1 cellular context compared by ENCODE assay signal in the genomic region with DNA sequence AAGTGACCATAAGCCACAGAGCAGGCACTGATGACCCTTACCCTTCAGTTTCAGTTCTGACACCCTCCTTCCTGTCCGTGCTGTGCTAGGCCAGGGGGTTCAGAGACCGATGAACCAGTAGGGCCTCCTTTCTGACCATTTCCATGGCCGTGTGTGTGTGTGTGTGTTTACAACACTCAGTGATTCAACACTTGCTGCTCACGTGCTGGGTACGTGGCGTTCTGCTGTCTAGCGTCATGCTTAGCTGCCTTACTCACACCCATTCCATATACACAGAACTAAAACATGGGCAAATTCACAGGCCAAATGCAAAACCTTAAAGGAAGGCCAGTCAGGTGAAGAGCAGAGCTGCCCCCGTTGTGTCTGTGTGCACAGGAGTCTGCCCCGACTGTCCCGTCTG.
TF ChIP-seq lines count a peak whose summit lies in the region.

No MANE protein-coding gene starts in this region.

TF ChIP-seq in HepG2, 621 proteins besides CTCF, POLR2A, EP300 and RAD21 (continued from another document and continues in another):
- TF ChIP-seq, protein P1, sequence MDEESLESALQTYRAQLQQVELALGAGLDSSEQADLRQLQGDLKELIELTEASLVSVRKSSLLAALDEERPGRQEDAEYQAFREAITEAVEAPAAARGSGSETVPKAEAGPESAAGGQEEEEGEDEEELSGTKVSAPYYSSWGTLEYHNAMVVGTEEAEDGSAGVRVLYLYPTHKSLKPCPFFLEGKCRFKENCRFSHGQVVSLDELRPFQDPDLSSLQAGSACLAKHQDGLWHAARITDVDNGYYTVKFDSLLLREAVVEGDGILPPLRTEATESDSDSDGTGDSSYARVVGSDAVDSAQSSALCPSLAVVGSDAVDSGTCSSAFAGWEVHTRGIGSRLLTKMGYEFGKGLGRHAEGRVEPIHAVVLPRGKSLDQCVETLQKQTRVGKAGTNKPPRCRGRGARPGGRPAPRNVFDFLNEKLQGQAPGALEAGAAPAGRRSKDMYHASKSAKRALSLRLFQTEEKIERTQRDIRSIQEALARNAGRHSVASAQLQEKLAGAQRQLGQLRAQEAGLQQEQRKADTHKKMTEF (CRISPR knock-in tag; IDR thresholded peaks at IDR 0.05): no peak
- TF ChIP-seq ZNF670 (CRISPR knock-in tag; IDR thresholded peaks at IDR 0.05; ENCODE audit: borderline replicate concordance) (0 out of 2 replicates have a peak, but pooled peaks have one; percentile 60), CBX2 (IDR thresholded peaks at IDR 0.05; ENCODE audit: low read depth, low read length) (no peak), CBX2 (CRISPR knock-in tag; IDR thresholded peaks at IDR 0.05; ENCODE audit: low read depth) (0 out of 2 replicates have a peak, but pooled peaks have one; percentile 54), ZNF569 (CRISPR knock-in tag; IDR thresholded peaks at IDR 0.05; ENCODE audit: borderline replicate concordance) (no peak), SSRP1 (CRISPR knock-in tag; IDR thresholded peaks at IDR 0.05) (no peak), ZKSCAN5 (CRISPR knock-in tag; IDR thresholded peaks at IDR 0.05) (no peak), ZZZ3 (CRISPR knock-in tag; IDR thresholded peaks at IDR 0.05; ENCODE audit: borderline replicate concordance) (0 out of 2 replicates have a peak, but pooled peaks have one; percentile 66), KLF16 (CRISPR knock-in tag; IDR thresholded peaks at IDR 0.05) (peak in 1 of 2 experiments; percentile 73; a peak in 1 of 4 replicates), ZNF292 (CRISPR knock-in tag; IDR thresholded peaks at IDR 0.05; ENCODE audit: borderline replicate concordance, low read depth) (peak; percentile 31; the same call in 1 of the 2 replicates), THAP11 (CRISPR knock-in tag; IDR thresholded peaks at IDR 0.05) (peak; percentile 70), CBX1 (IDR thresholded peaks at IDR 0.05; ENCODE audit: low read depth) (no peak), SAP130 (CRISPR knock-in tag; IDR thresholded peaks at IDR 0.05; ENCODE audit: low read depth) (peak; percentile 76), SOX5 (CRISPR knock-in tag; IDR thresholded peaks at IDR 0.05; ENCODE audit: borderline replicate concordance) (peak; percentile 70; the same call in 1 of the 2 replicates), NRL (CRISPR knock-in tag; IDR thresholded peaks at IDR 0.05; ENCODE audit: borderline replicate concordance) (no peak), ERF (CRISPR knock-in tag; IDR thresholded peaks at IDR 0.05) (peak; percentile 47; the same call in 1 of the 2 replicates), NBN (conservative IDR thresholded peaks at IDR 0.05) (no peak), ZNF724P (CRISPR knock-in tag; IDR thresholded peaks at IDR 0.05; ENCODE audit: borderline replicate concordance) (peak; percentile 89; the same call in 1 of the 2 replicates), TGIF2 (CRISPR knock-in tag; IDR thresholded peaks at IDR 0.05) (peak; percentile 83; the same call in 1 of the 2 replicates), SIN3A (IDR thresholded peaks at IDR 0.05; ENCODE audit: borderline replicate concordance, low read depth, low read length) (no peak), ZNF607 (CRISPR knock-in tag; IDR thresholded peaks at IDR 0.05; ENCODE audit: borderline replicate concordance) (peak; percentile 59; the same call in 1 of the 2 replicates), SOX6 (IDR thresholded peaks at IDR 0.05) (no peak), SOX6 (CRISPR knock-in tag; IDR thresholded peaks at IDR 0.05) (peak; percentile 66), LCORL (IDR thresholded peaks at IDR 0.05) (no peak), LCORL (CRISPR knock-in tag; IDR thresholded peaks at IDR 0.05) (0 out of 2 replicates have a peak, but pooled peaks have one; percentile 18)
- TF ChIP-seq, protein P2, sequence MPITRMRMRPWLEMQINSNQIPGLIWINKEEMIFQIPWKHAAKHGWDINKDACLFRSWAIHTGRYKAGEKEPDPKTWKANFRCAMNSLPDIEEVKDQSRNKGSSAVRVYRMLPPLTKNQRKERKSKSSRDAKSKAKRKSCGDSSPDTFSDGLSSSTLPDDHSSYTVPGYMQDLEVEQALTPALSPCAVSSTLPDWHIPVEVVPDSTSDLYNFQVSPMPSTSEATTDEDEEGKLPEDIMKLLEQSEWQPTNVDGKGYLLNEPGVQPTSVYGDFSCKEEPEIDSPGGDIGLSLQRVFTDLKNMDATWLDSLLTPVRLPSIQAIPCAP (CRISPR knock-in tag; IDR thresholded peaks at IDR 0.05; ENCODE audit: low read depth): peak; percentile 34; the same call in 1 of the 2 replicates
- TF ChIP-seq, protein P3, sequence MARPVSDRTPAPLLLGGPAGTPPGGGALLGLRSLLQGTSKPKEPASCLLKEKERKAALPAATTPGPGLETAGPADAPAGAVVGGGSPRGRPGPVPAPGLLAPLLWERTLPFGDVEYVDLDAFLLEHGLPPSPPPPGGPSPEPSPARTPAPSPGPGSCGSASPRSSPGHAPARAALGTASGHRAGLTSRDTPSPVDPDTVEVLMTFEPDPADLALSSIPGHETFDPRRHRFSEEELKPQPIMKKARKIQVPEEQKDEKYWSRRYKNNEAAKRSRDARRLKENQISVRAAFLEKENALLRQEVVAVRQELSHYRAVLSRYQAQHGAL (CRISPR knock-in tag; IDR thresholded peaks at IDR 0.05; ENCODE audit: not compliant biosample characterization): no peak
- TF ChIP-seq, protein P4, sequence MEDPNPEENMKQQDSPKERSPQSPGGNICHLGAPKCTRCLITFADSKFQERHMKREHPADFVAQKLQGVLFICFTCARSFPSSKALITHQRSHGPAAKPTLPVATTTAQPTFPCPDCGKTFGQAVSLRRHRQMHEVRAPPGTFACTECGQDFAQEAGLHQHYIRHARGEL (CRISPR knock-in tag; IDR thresholded peaks at IDR 0.05): no peak
- TF ChIP-seq, protein P5, sequence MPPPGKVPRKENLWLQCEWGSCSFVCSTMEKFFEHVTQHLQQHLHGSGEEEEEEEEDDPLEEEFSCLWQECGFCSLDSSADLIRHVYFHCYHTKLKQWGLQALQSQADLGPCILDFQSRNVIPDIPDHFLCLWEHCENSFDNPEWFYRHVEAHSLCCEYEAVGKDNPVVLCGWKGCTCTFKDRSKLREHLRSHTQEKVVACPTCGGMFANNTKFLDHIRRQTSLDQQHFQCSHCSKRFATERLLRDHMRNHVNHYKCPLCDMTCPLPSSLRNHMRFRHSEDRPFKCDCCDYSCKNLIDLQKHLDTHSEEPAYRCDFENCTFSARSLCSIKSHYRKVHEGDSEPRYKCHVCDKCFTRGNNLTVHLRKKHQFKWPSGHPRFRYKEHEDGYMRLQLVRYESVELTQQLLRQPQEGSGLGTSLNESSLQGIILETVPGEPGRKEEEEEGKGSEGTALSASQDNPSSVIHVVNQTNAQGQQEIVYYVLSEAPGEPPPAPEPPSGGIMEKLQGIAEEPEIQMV (CRISPR knock-in tag; IDR thresholded peaks at IDR 0.05; ENCODE audit: low read depth): 0 out of 2 replicates have a peak, but pooled peaks have one; percentile 52
- TF ChIP-seq, protein P6, sequence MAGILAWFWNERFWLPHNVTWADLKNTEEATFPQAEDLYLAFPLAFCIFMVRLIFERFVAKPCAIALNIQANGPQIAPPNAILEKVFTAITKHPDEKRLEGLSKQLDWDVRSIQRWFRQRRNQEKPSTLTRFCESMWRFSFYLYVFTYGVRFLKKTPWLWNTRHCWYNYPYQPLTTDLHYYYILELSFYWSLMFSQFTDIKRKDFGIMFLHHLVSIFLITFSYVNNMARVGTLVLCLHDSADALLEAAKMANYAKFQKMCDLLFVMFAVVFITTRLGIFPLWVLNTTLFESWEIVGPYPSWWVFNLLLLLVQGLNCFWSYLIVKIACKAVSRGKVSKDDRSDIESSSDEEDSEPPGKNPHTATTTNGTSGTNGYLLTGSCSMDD (CRISPR knock-in tag; IDR thresholded peaks at IDR 0.05): no peak
- TF ChIP-seq, protein P7, sequence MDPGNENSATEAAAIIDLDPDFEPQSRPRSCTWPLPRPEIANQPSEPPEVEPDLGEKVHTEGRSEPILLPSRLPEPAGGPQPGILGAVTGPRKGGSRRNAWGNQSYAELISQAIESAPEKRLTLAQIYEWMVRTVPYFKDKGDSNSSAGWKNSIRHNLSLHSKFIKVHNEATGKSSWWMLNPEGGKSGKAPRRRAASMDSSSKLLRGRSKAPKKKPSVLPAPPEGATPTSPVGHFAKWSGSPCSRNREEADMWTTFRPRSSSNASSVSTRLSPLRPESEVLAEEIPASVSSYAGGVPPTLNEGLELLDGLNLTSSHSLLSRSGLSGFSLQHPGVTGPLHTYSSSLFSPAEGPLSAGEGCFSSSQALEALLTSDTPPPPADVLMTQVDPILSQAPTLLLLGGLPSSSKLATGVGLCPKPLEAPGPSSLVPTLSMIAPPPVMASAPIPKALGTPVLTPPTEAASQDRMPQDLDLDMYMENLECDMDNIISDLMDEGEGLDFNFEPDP (CRISPR knock-in tag; conservative IDR thresholded peaks at IDR 0.05): no peak
- TF ChIP-seq, protein P8, sequence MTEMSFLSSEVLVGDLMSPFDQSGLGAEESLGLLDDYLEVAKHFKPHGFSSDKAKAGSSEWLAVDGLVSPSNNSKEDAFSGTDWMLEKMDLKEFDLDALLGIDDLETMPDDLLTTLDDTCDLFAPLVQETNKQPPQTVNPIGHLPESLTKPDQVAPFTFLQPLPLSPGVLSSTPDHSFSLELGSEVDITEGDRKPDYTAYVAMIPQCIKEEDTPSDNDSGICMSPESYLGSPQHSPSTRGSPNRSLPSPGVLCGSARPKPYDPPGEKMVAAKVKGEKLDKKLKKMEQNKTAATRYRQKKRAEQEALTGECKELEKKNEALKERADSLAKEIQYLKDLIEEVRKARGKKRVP (CRISPR knock-in tag; IDR thresholded peaks at IDR 0.05): peak in 1 of 2 experiments; percentile 67; a peak in 2 of 4 replicates
- TF ChIP-seq, protein P9, sequence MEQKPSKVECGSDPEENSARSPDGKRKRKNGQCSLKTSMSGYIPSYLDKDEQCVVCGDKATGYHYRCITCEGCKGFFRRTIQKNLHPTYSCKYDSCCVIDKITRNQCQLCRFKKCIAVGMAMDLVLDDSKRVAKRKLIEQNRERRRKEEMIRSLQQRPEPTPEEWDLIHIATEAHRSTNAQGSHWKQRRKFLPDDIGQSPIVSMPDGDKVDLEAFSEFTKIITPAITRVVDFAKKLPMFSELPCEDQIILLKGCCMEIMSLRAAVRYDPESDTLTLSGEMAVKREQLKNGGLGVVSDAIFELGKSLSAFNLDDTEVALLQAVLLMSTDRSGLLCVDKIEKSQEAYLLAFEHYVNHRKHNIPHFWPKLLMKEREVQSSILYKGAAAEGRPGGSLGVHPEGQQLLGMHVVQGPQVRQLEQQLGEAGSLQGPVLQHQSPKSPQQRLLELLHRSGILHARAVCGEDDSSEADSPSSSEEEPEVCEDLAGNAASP (CRISPR knock-in tag; IDR thresholded peaks at IDR 0.05; ENCODE audit: borderline replicate concordance): no peak
- TF ChIP-seq, protein P10, sequence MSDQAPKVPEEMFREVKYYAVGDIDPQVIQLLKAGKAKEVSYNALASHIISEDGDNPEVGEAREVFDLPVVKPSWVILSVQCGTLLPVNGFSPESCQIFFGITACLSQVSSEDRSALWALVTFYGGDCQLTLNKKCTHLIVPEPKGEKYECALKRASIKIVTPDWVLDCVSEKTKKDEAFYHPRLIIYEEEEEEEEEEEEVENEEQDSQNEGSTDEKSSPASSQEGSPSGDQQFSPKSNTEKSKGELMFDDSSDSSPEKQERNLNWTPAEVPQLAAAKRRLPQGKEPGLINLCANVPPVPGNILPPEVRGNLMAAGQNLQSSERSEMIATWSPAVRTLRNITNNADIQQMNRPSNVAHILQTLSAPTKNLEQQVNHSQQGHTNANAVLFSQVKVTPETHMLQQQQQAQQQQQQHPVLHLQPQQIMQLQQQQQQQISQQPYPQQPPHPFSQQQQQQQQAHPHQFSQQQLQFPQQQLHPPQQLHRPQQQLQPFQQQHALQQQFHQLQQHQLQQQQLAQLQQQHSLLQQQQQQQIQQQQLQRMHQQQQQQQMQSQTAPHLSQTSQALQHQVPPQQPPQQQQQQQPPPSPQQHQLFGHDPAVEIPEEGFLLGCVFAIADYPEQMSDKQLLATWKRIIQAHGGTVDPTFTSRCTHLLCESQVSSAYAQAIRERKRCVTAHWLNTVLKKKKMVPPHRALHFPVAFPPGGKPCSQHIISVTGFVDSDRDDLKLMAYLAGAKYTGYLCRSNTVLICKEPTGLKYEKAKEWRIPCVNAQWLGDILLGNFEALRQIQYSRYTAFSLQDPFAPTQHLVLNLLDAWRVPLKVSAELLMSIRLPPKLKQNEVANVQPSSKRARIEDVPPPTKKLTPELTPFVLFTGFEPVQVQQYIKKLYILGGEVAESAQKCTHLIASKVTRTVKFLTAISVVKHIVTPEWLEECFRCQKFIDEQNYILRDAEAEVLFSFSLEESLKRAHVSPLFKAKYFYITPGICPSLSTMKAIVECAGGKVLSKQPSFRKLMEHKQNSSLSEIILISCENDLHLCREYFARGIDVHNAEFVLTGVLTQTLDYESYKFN (CRISPR knock-in tag; conservative IDR thresholded peaks at IDR 0.05): peak; percentile 57; the same call in 1 of the 2 replicates
- TF ChIP-seq, protein P11, sequence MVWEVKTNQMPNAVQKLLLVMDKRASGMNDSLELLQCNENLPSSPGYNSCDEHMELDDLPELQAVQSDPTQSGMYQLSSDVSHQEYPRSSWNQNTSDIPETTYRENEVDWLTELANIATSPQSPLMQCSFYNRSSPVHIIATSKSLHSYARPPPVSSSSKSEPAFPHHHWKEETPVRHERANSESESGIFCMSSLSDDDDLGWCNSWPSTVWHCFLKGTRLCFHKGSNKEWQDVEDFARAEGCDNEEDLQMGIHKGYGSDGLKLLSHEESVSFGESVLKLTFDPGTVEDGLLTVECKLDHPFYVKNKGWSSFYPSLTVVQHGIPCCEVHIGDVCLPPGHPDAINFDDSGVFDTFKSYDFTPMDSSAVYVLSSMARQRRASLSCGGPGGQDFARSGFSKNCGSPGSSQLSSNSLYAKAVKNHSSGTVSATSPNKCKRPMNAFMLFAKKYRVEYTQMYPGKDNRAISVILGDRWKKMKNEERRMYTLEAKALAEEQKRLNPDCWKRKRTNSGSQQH (CRISPR knock-in tag; IDR thresholded peaks at IDR 0.05; ENCODE audit: low read depth): 0 out of 2 replicates have a peak, but pooled peaks have one; percentile 72
